Comparison of ENCODE assay signal across 10 cellular contexts in genomic region chr20:58246346-58246745, GRCh38. TPM values are rescaled to one million over a fixed set of nuclear protein-coding genes. Genes with fewer than 3 reads are reported as not detected.
A peak's percentile ranks its signal among the peaks of the same experiment; 100 is the strongest.
DNase-seq lines count a peak whose midpoint lies in the region; ATAC-seq and TF ChIP-seq lines count a peak whose summit lies in the region.
"Had no signal": no experiment of that assay in that cellular context is flagged by ENCODE, and none has a peak within 500 bp of the region (broad histone marks: within the 10 kb centered on the region; RNA-seq: fewer than 3 reads in every experiment).

No MANE protein-coding gene starts in this region.

- intact Hi-C loops in heart left ventricle (cut with DNase I) (loop anchor here in 1 of 10 donors (5.0 kb wide), 1 partner anchor 596 kb away; no protein-coding TSS in a partner anchor), right cardiac atrium (cut with DNase I) (no loop called here)

- no peaks in the 10 kb centered on the region for H3K27me3 ChIP-seq in heart left ventricle
- H3K27me3 ChIP-seq in right cardiac atrium (ENCODE audit: control insufficient read depth, insufficient read depth), result no peaks in the 10 kb centered on the region
- no peaks in the 10 kb centered on the region for H3K27me3 ChIP-seq in suprapubic skin

- ATAC-seq in heart left ventricle (peak in 1 of 4 donors; percentile 16), right cardiac atrium (no peak), HG02759 (IDR thresholded peaks at IDR 0.05; ENCODE audit: unreplicated experiment) (no peak)

- 59 to 82% (median 68%) methylated on average over 8 to 9 of the region's 9 CpGs for WGBS in heart left ventricle, 4 donors
- whole genome bisulfite sequencing in right cardiac atrium, result 64% methylated on average over 9 of the region's 9 CpGs
- WGBS in suprapubic skin, result 79% methylated on average over 8 of the region's 9 CpGs

- TF ChIP-seq POLR2A in heart left ventricle (IDR thresholded peaks at IDR 0.05), result no peak
- no peak for TF ChIP-seq POLR2A in suprapubic skin (IDR thresholded peaks at IDR 0.05)

- peak in 8 of 12 donors; percentile 10 to 33 (median 24) for TF ChIP-seq CTCF in heart left ventricle (IDR thresholded peaks at IDR 0.05)
- no peak for TF ChIP-seq CTCF in suprapubic skin (IDR thresholded peaks at IDR 0.05)

- TF ChIP-seq EP300 in suprapubic skin (IDR thresholded peaks at IDR 0.05), result no peak

- no peak for DNase-seq in heart left ventricle
- no peak for DNase-seq in right cardiac atrium
- peak; percentile 16 for DNase-seq in SHP77 treated with DMSO at 0.1 percent for 48 hours (lab: John Stamatoyannopoulos, UW)
- DNase-seq in foreskin melanocyte, result peak; percentile 77
- no peak for DNase-seq in suprapubic skin (ENCODE audit: low spot score in 2 of 2)
- no peak for DNase-seq in COLO668 (lab: John Stamatoyannopoulos, UW; ENCODE audit: unreplicated experiment)
- DNase-seq in COLO829 (ENCODE audit: low spot score), result no peak
- DNase-seq: occipital lobe had no signal

- H3K4me1 ChIP-seq in heart left ventricle (no peaks in the 10 kb centered on the region), right cardiac atrium (ENCODE audit: control insufficient read depth, insufficient read depth, low read length) (peaks cover 2% of the 10 kb centered on the region), suprapubic skin (no peaks in the 10 kb centered on the region)

- no peaks in the 10 kb centered on the region for H3K9me3 ChIP-seq in heart left ventricle
- no peaks in the 10 kb centered on the region for H3K9me3 ChIP-seq in right cardiac atrium (ENCODE audit: control insufficient read depth, low read length)
- H3K9me3 ChIP-seq in suprapubic skin, result no peaks in the 10 kb centered on the region

- H3K4me3 ChIP-seq in heart left ventricle (no peak overlapping the region), right cardiac atrium (ENCODE audit: low read length) (no peak overlapping the region), suprapubic skin (no peak overlapping the region)

- H3K27ac ChIP-seq in heart left ventricle (no peak overlapping the region), right cardiac atrium (ENCODE audit: low read length) (no peak overlapping the region), suprapubic skin (no peak overlapping the region)

- H3K36me3 ChIP-seq in heart left ventricle, result peaks cover 0 to 93% (median 80%) of the 10 kb centered on the region in 9 donors
- H3K36me3 ChIP-seq in suprapubic skin, result peaks cover 55% of the 10 kb centered on the region

RNA-seq across cellular contexts. Expression of gene ANKRD60, which starts 17.9 kb away (rescaled TPM):
- total RNA-seq in heart left ventricle (not detected), right cardiac atrium (not detected), suprapubic skin (not detected)
- polyA plus RNA-seq in heart left ventricle (not detected), right cardiac atrium (not detected)
- total RNA-seq: occipital lobe had no signal
- polyA plus RNA-seq: esophagus had no signal

Comparison
In these comparisons a context has a peak if more than half of its experiments do, and no peak if none do; other contexts are left out.
1. DNase-seq: peak in SHP77 treated with DMSO at 0.1 percent for 48 hours (single experiment) and foreskin melanocyte (single experiment); none in heart left ventricle (0 of 5), right cardiac atrium (0 of 3), suprapubic skin (0 of 2), COLO668 (single experiment) and COLO829 (single experiment).
2. CTCF ChIP-seq: peak in heart left ventricle (8 of 12); none in suprapubic skin (0 of 2).